1 cellular context compared by ENCODE assay signal in the genomic region with DNA sequence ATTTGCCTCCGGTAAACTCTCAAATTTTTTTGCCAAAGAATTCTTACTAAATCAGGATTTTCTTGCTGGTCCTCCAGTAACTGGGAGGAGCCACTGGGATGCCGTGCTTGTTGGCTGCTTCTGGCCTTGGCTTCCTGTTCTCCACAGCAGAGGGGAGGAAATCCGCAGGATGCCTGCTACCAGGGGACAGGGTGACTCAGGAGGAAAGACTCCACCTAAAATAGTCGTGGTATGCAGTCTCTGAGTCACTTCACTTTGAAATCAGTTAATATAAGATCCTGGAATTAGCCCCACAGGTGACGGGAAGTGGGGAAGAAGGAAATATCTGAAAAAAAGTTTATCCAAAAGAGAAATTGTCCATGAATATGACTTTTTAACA.
TF ChIP-seq lines count a peak whose summit lies in the region.

No MANE protein-coding gene starts in this region.

TF ChIP-seq in SK-N-SH, 30 proteins besides CTCF, POLR2A, EP300 and RAD21 (continued from another document):
- TF ChIP-seq USF2 (IDR thresholded peaks at IDR 0.05; ENCODE audit: borderline replicate concordance, low read depth, low read length) = no peak
- TF ChIP-seq EZH2phosphoT487 (IDR thresholded peaks at IDR 0.05; ENCODE audit: borderline replicate concordance, low read depth) = no peak
- no peak for TF ChIP-seq RCOR1 (IDR thresholded peaks at IDR 0.05; ENCODE audit: low read length)
- peak; percentile 93 for TF ChIP-seq TEAD4 (IDR thresholded peaks at IDR 0.05; ENCODE audit: borderline replicate concordance, insufficient read depth)
- TF ChIP-seq PBX3 (IDR thresholded peaks at IDR 0.05) = peak; percentile 64
- no peak for TF ChIP-seq YY1 (IDR thresholded peaks at IDR 0.05; ENCODE audit: low read depth)
- TF ChIP-seq, protein P1, sequence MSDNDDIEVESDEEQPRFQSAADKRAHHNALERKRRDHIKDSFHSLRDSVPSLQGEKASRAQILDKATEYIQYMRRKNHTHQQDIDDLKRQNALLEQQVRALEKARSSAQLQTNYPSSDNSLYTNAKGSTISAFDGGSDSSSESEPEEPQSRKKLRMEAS (IDR thresholded peaks at IDR 0.05; ENCODE audit: low read depth) = peak; percentile 42
- no peak for TF ChIP-seq GATA2 (CRISPR knock-in tag; IDR thresholded peaks at IDR 0.05)
- TF ChIP-seq, protein P2, sequence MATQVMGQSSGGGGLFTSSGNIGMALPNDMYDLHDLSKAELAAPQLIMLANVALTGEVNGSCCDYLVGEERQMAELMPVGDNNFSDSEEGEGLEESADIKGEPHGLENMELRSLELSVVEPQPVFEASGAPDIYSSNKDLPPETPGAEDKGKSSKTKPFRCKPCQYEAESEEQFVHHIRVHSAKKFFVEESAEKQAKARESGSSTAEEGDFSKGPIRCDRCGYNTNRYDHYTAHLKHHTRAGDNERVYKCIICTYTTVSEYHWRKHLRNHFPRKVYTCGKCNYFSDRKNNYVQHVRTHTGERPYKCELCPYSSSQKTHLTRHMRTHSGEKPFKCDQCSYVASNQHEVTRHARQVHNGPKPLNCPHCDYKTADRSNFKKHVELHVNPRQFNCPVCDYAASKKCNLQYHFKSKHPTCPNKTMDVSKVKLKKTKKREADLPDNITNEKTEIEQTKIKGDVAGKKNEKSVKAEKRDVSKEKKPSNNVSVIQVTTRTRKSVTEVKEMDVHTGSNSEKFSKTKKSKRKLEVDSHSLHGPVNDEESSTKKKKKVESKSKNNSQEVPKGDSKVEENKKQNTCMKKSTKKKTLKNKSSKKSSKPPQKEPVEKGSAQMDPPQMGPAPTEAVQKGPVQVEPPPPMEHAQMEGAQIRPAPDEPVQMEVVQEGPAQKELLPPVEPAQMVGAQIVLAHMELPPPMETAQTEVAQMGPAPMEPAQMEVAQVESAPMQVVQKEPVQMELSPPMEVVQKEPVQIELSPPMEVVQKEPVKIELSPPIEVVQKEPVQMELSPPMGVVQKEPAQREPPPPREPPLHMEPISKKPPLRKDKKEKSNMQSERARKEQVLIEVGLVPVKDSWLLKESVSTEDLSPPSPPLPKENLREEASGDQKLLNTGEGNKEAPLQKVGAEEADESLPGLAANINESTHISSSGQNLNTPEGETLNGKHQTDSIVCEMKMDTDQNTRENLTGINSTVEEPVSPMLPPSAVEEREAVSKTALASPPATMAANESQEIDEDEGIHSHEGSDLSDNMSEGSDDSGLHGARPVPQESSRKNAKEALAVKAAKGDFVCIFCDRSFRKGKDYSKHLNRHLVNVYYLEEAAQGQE (IDR thresholded peaks at IDR 0.05; ENCODE audit: low read depth, low read length) = peak; percentile 66; the same call in 1 of the 2 replicates
- no peak for TF ChIP-seq SMC3 (IDR thresholded peaks at IDR 0.05; ENCODE audit: low read depth, low read length)
- no peak for TF ChIP-seq NRF1 (IDR thresholded peaks at IDR 0.05; ENCODE audit: low read depth, low read length)
- TF ChIP-seq RXRA (IDR thresholded peaks at IDR 0.05; ENCODE audit: borderline replicate concordance, low read depth) = peak; percentile 82; the same call in 1 of the 2 replicates
- TF ChIP-seq RFX5 (IDR thresholded peaks at IDR 0.05; ENCODE audit: low read length) = no peak
- TF ChIP-seq JUND (IDR thresholded peaks at IDR 0.05) = peak; percentile 98
